Comparison of ENCODE assay signal across 16 cellular contexts in the genomic region with DNA sequence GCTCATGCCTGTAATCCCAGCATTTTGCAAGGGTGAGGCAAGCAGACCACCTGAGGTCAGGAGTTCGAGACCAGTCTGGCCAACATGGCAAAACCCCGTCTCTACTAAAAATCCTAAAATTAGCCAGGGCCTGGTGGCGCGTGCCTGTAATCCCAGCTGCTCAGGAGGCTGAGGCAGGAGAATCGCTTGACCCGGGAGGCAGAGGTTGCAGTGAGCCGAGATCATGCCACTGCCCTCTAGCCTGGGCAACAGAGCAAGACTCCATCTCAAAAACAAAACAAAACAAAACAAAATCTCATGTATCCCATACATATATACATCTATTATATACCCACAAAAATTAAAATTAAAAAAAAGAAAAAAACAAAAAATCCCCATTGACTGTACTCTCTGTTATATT. TPM values are rescaled to one million over a fixed set of nuclear protein-coding genes. Genes with fewer than 3 reads are reported as not detected.
"Had no signal": no experiment of that assay in that cellular context is flagged by ENCODE, and none has a peak within 500 bp of the region (broad histone marks: within the 10 kb centered on the region; RNA-seq: fewer than 3 reads in every experiment).

No MANE protein-coding gene starts in this region.

RNA-seq across cellular contexts. Expression of a gene that starts 25.9 kb away (rescaled TPM):
- total RNA-seq: activated naive CD4-positive, alpha-beta T cell treated with anti-CD3 and anti-CD28 coated beads for 36 hours; activated naive CD4-positive, alpha-beta T cell treated with anti-CD3 and anti-CD28 coated beads, Interleukin-2, amount 50 U/mL, for 72 hours; activated naive CD8-positive, alpha-beta T cell treated with anti-CD3 and anti-CD28 coated beads for 36 hours; activated naive CD8-positive, alpha-beta T cell treated with anti-CD3 and anti-CD28 coated beads, Interleukin-2, amount 10 ng/mL, durations not matched to agents 7 days and 5 days; activated T-cell treated with anti-CD3 and anti-CD28 coated beads, Interleukin-2, amount 50 U/mL, for 4 hours; activated T-helper 1 cell treated with anti-CD3 and anti-CD28 coated beads, Interleukin-12 subunit alpha, Interleukin-12 subunit beta, Interleukin-2, Interleukin-4 antibody, amounts not matched to agents 30 ng/mL and 10 ng/mL and 1 ng/mL, durations not matched to agents 14 hours and 24 hours and 36 hours; activated T-helper 17 cell treated with anti-CD3 and anti-CD28 coated beads, Interleukin-2, amount 50 U/mL, for 72 hours; aorta; ascending aorta; astrocyte; body of pancreas; bronchial epithelial cell; cardiac muscle cell; cardiac septum; cerebellum had no signal
- polyA plus RNA-seq: adrenal gland had no signal
